In the genomic region with DNA sequence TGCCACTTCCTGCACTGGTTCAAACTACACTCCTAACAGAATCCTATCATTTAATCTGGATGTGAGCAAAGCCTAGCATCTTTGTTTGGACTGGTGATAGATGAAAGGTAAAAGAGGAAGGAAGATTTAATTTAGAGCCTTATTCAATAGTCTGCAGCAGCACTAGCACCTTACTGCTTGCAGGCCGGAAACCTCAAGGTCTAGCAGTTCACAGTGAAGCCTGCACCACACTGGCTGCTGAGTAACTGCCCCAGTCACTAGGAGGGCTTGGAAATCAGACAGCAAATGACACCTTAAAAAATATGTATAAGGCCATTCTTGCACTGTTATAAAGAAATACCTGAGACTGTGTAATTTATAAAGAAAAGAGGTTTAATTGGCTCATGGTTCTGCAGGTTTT, we compare ENCODE assay signal across 12 cellular contexts.
DNase-seq lines count a peak whose midpoint lies in the region; ATAC-seq and TF ChIP-seq lines count a peak whose summit lies in the region.
"Had no signal": no experiment of that assay in that cellular context is flagged by ENCODE, and none has a peak within 500 bp of the region (broad histone marks: within the 10 kb centered on the region; RNA-seq: fewer than 3 reads in every experiment).

No MANE protein-coding gene starts in this region.

- H3K27me3 ChIP-seq in CD4-positive, CD25-positive, alpha-beta regulatory T cell (ENCODE audit: control insufficient read depth, insufficient read depth, low read length) = no peaks in the 10 kb centered on the region
- H3K27me3 ChIP-seq: BLaER1 treated with 17β-estradiol and CSF1 and Interleukin-3, amounts not matched to agents 10 nM and 100 nM had no signal

- H3K4me3 Mint-ChIP-seq in CD4-positive, CD25-positive, alpha-beta regulatory T cell = peak overlapping the region in 3 of 4 donors; percentile 41 to 56 (median 43)
- no peak overlapping the region for H3K4me3 Mint-ChIP-seq in MCF 10A (ENCODE audit: unreplicated experiment)

- no peak for TF ChIP-seq CTCF in MCF 10A (IDR thresholded peaks at IDR 0.05; ENCODE audit: unreplicated experiment)

- H3K36me3 Mint-ChIP-seq in CD4-positive, CD25-positive, alpha-beta regulatory T cell = no peaks in the 10 kb centered on the region
- no peaks in the 10 kb centered on the region for H3K36me3 Mint-ChIP-seq in MCF 10A (ENCODE audit: insufficient read depth, unreplicated experiment)

- no TSS peak for BruUV-seq in MCF 10A (replicated peaks; lab: Mats Ljungman, UMichigan)

- no peaks in the 10 kb centered on the region for H3K9me3 ChIP-seq in CD4-positive, CD25-positive, alpha-beta regulatory T cell (ENCODE audit: control insufficient read depth in 2 of 2, low read length in 2 of 2)
- peaks cover 16% of the 10 kb centered on the region for H3K9me3 ChIP-seq in KOPT-K1 (ENCODE audit: insufficient read depth, low read length, poor library complexity, severe bottlenecking)

- H3K27ac Mint-ChIP-seq in CD4-positive, CD25-positive, alpha-beta regulatory T cell = peak overlapping the region in 2 of 3 donors; percentile 18 to 80
- H3K27ac Mint-ChIP-seq in MCF 10A (ENCODE audit: low read depth, unreplicated experiment) = no peak overlapping the region

- peak; percentile 75 to 76 for ATAC-seq in CD4-positive, CD25-positive, alpha-beta regulatory T cell (ENCODE audit: low read depth in 2 of 2)
- peak; percentile 61 for ATAC-seq in GM18505 (IDR thresholded peaks at IDR 0.05; ENCODE audit: unreplicated experiment)

- H3K9me3 Mint-ChIP-seq in CD4-positive, CD25-positive, alpha-beta regulatory T cell = no peaks in the 10 kb centered on the region
- H3K9me3 Mint-ChIP-seq in MCF 10A (ENCODE audit: unreplicated experiment) = no peaks in the 10 kb centered on the region

- intact Hi-C loops in MCF 10A (cut with micrococcal nuclease) = no loop called here

- H3K4me1 ChIP-seq in CD4-positive, CD25-positive, alpha-beta regulatory T cell (ENCODE audit: control insufficient read depth, insufficient read depth, low read length, poor library complexity, severe bottlenecking) = no peaks in the 10 kb centered on the region

- H3K36me3 ChIP-seq in CD4-positive, CD25-positive, alpha-beta regulatory T cell (ENCODE audit: control insufficient read depth, insufficient read depth, low read length) = no peaks in the 10 kb centered on the region
- H3K36me3 ChIP-seq in KOPT-K1 (ENCODE audit: insufficient read depth, low read length) = no peaks in the 10 kb centered on the region
- H3K36me3 ChIP-seq: BLaER1 treated with 17β-estradiol and CSF1 and Interleukin-3, amounts not matched to agents 10 nM and 100 nM had no signal

- peak in 2 of 3 donors; percentile 16 to 31 for DNase-seq in CD4-positive, CD25-positive, alpha-beta regulatory T cell
- DNase-seq in activated gamma-delta T cell treated with anti-CD3 and anti-CD28 coated beads, Interleukin-2, amount 50 U/mL, for 16 hours (ENCODE audit: low read depth) = peak; percentile 17
- DNase-seq in inferior parietal cortex (ENCODE audit: extremely low spot score) = no peak
- no peak for DNase-seq in MCF 10A (ENCODE audit: unreplicated experiment)
- DNase-seq in amniotic stem cell (lab: John Stamatoyannopoulos, UW) = no peak
- no peak for DNase-seq in activated CD4-positive, CD25-positive, alpha-beta regulatory T cell (lab: John Stamatoyannopoulos, UW)
- DNase-seq: cerebellar nuclear complex, kidney, NCI-H1417 treated with DMSO at 0.1 percent for 48 hours had no signal

- H3K4me1 Mint-ChIP-seq in CD4-positive, CD25-positive, alpha-beta regulatory T cell = peaks cover 0 to 15% (median 3%) of the 10 kb centered on the region in 4 donors
- H3K4me1 Mint-ChIP-seq in MCF 10A (ENCODE audit: insufficient read depth, unreplicated experiment) = no peaks in the 10 kb centered on the region

- H3K27ac ChIP-seq in CD4-positive, CD25-positive, alpha-beta regulatory T cell (ENCODE audit: insufficient read depth, low read length, poor library complexity, severe bottlenecking) = no peak overlapping the region
- H3K27ac ChIP-seq in KOPT-K1 (ENCODE audit: low read depth, low read length, poor library complexity, severe bottlenecking) = peak overlapping the region; percentile 59
- H3K27ac ChIP-seq: BLaER1 treated with 17β-estradiol and CSF1 and Interleukin-3, amounts not matched to agents 10 nM and 100 nM had no signal

- H3K4me3 ChIP-seq in CD4-positive, CD25-positive, alpha-beta regulatory T cell (ENCODE audit: low read depth, low read length) = no peak overlapping the region
- H3K4me3 ChIP-seq: BLaER1 treated with 17β-estradiol and CSF1 and Interleukin-3, amounts not matched to agents 10 nM and 100 nM had no signal

- no peak for TF ChIP-seq POLR2A in GM18505 (IDR thresholded peaks at IDR 0.05; ENCODE audit: borderline replicate concordance, extremely low read depth, insufficient read depth, insufficient read length)

- POLR2A ChIA-PET in MCF 10A (lab: Yijun Ruan, JAX) = no interaction called here

- CTCF ChIA-PET in MCF 10A (lab: Yijun Ruan, JAX) = interaction anchor here (1.2 kb wide), 1 partner anchor 73 kb away, joined by 3 read pairs; no protein-coding TSS in a partner anchor

- H3K27me3 Mint-ChIP-seq in CD4-positive, CD25-positive, alpha-beta regulatory T cell = no peaks in the 10 kb centered on the region
- no peaks in the 10 kb centered on the region for H3K27me3 Mint-ChIP-seq in MCF 10A (ENCODE audit: insufficient read depth, unreplicated experiment)

Comparison
In these comparisons a context has a peak if more than half of its experiments do, and no peak if none do; other contexts are left out.
1. DNase-seq: peak in CD4-positive, CD25-positive, alpha-beta regulatory T cell (2 of 3) and activated gamma-delta T cell treated with anti-CD3 and anti-CD28 coated beads, Interleukin-2, amount 50 U/mL, for 16 hours (single experiment); none in inferior parietal cortex (single experiment), MCF 10A (single experiment), amniotic stem cell (single experiment) and activated CD4-positive, CD25-positive, alpha-beta regulatory T cell (0 of 4).